8 cellular contexts compared by ENCODE assay signal in the genomic region with DNA sequence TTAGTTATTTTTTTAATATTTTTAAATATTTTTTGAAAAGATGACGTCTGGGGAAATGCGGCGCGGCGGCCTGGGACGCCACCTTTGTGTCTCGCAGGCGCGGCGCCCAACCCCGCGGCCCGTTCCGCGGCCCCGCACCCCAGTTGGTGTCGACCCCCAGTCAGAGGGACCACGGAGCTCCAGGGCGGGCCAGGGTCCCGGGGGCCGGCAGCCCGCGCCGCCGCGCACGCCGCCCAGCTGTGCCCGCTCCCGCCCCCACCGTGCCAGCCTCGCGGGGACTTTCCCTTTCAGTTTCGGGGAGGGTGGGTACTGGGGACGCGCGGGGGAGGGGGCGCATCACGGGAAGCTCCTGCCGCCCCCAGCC. TPM values are rescaled to one million over a fixed set of nuclear protein-coding genes. Genes with fewer than 3 reads are reported as not detected.
DNase-seq lines count a peak whose midpoint lies in the region; ATAC-seq and TF ChIP-seq lines count a peak whose summit lies in the region.

No MANE protein-coding gene starts in this region.

- peaks cover 74% of the 10 kb centered on the region for H3K79me2 ChIP-seq in ACC112 (ENCODE audit: control insufficient read depth, insufficient read depth, low read length, unreplicated experiment)

- peak overlapping the region; percentile 94 for H3K4me2 ChIP-seq in skeletal muscle satellite cell (ENCODE audit: low read length)

- TF ChIP-seq POLR2A in heart left ventricle (IDR thresholded peaks at IDR 0.05), result no peak

- H3K4me1 ChIP-seq in ACC112 (ENCODE audit: control insufficient read depth, insufficient read depth, low read length, unreplicated experiment) (peaks cover 21% of the 10 kb centered on the region), HUES6 (ENCODE audit: control insufficient read depth, insufficient read depth, low read length) (peaks cover 21% of the 10 kb centered on the region), heart left ventricle (peaks cover 8 to 74% (median 65%) of the 10 kb centered on the region in 12 donors), skeletal muscle satellite cell (ENCODE audit: control insufficient read depth, insufficient read depth, low read length) (peaks cover 47% of the 10 kb centered on the region)

- peak overlapping the region; percentile 100 for H3K9ac ChIP-seq in HUES6 (ENCODE audit: low read length)
- H3K9ac ChIP-seq in skeletal muscle satellite cell (ENCODE audit: low read depth, low read length), result peak overlapping the region; percentile 98

- H3K9me3 ChIP-seq in HUES6 (ENCODE audit: control insufficient read depth, insufficient read depth, low read depth, low read length) (no peaks in the 10 kb centered on the region), heart left ventricle (no peaks in the 10 kb centered on the region), skeletal muscle satellite cell (replicated peaks; ENCODE audit: low read length) (no peaks in the 10 kb centered on the region)

- peaks cover 21% of the 10 kb centered on the region; the same call in 1 of the 2 replicates for H3K36me3 ChIP-seq in ACC112 (ENCODE audit: insufficient read depth, low read length)
- peaks cover 43% of the 10 kb centered on the region for H3K36me3 ChIP-seq in HUES6 (ENCODE audit: control insufficient read depth, insufficient read depth, low read length)
- peaks cover 0 to 40% (median 11%) of the 10 kb centered on the region in 9 donors for H3K36me3 ChIP-seq in heart left ventricle
- H3K36me3 ChIP-seq in skeletal muscle satellite cell (ENCODE audit: insufficient read depth, low read length), result peaks cover 44% of the 10 kb centered on the region

- H3K4me3 ChIP-seq in ACC112 (ENCODE audit: low read depth, low read length) (peak overlapping the region; percentile 98), HUES6 (ENCODE audit: low read depth, low read length) (peak overlapping the region; percentile 100), heart left ventricle (peak overlapping the region; percentile 72 to 97 (median 88)), skeletal muscle satellite cell (ENCODE audit: low read length) (peak overlapping the region; percentile 100)

- peak in 1 of 12 donors; percentile 2 for TF ChIP-seq CTCF in heart left ventricle (IDR thresholded peaks at IDR 0.05)

- intact Hi-C loops in heart left ventricle (cut with DNase I), result loop anchor here (2.0 to 10.0 kb wide), 17 partner anchors 145 to 718 kb away; partner anchors contain the start of gene MYEOV (in 3 of the 10)

- no peak overlapping the region for H2AFZ ChIP-seq in ACC112 (ENCODE audit: low read length, unreplicated experiment)

- ATAC-seq in heart left ventricle (peak in 1 of 4 donors; percentile 3), GM18909 (IDR thresholded peaks at IDR 0.05; ENCODE audit: poor library complexity, unreplicated experiment) (no peak)

- H3K27ac ChIP-seq in ACC112 (ENCODE audit: low read depth, low read length) (peak overlapping the region; percentile 70), HUES6 (ENCODE audit: low read depth, low read length) (peak overlapping the region; percentile 67; the same call in 1 of the 2 replicates), heart left ventricle (peak overlapping the region; percentile 89 to 100 (median 97))

- H3K27me3 ChIP-seq in ACC112 (ENCODE audit: insufficient read depth, low read length) (no peaks in the 10 kb centered on the region), HUES6 (ENCODE audit: control insufficient read depth, insufficient read depth, low read length) (peaks cover 2% of the 10 kb centered on the region), heart left ventricle (peaks cover 0 to 43% (median 0%) of the 10 kb centered on the region in 9 donors), skeletal muscle satellite cell (ENCODE audit: control insufficient read depth, insufficient read depth, low read length) (no peaks in the 10 kb centered on the region)

- WGBS in heart left ventricle, 4 donors, result 0 to 1% (median 1%) methylated on average over 29 to 40 of the region's 40 CpGs

- peak; percentile 47 to 58 for DNase-seq in activated T-cell treated with anti-CD3 and anti-CD28 coated beads, Interleukin-2, amount 50 U/mL, for 48 hours
- DNase-seq in heart left ventricle, result peak in 3 of 5 donors; percentile 57 to 59 (median 58)
- DNase-seq in cerebellar nuclear complex (lab: John Stamatoyannopoulos, UW), result no peak
- no peak for DNase-seq in NCI-H774 (lab: John Stamatoyannopoulos, UW)

RNA-seq across cellular contexts. Expression of gene CCND1, which starts 1.6 kb away (rescaled TPM):
- total RNA-seq in heart left ventricle, result 100 to 1,000 TPM; 104 to 312 (median 162) TPM
- 10 to 100 TPM; 27.9 to 50.5 TPM for polyA plus RNA-seq in heart left ventricle
- total RNA-seq in skeletal muscle satellite cell (2012; rRNA removed), result 480 and 562 TPM in 2 replicates

RNA-seq across cellular contexts. Expression of gene LTO1, which starts 32.6 kb away (rescaled TPM):
- 10 to 100 TPM in 1 of 9 donors, 1 to 10 TPM in 8; 4.1 to 13.4 (median 8.4) TPM for total RNA-seq in heart left ventricle
- polyA plus RNA-seq in heart left ventricle, result 10 to 100 TPM; 10.9 to 14.4 TPM
- total RNA-seq in skeletal muscle satellite cell (2012; rRNA removed), result 17.3 and 18.5 TPM in 2 replicates

Comparison
In these comparisons a context has a peak if more than half of its experiments do, and no peak if none do; other contexts are left out.
1. DNase-seq: peak in activated T-cell treated with anti-CD3 and anti-CD28 coated beads, Interleukin-2, amount 50 U/mL, for 48 hours (2 of 2) and heart left ventricle (3 of 5); none in cerebellar nuclear complex (0 of 2) and NCI-H774 (single experiment).
2. Peak in every context shown above with its lines, with median percentiles within 50 percentile points of each other: H3K27ac ChIP-seq and H3K4me3 ChIP-seq.